ENCODE assay signal across 23 cellular contexts in genomic region chr7:120442838-120443237, GRCh38.
A peak's percentile ranks its signal among the peaks of the same experiment; 100 is the strongest.
DNase-seq lines count a peak whose midpoint lies in the region; ATAC-seq, FAIRE-seq and TF ChIP-seq lines count a peak whose summit lies in the region.
"Had no signal": no experiment of that assay in that cellular context is flagged by ENCODE, and none has a peak within 500 bp of the region (broad histone marks: within the 10 kb centered on the region; RNA-seq: fewer than 3 reads in every experiment).

No MANE protein-coding gene starts in this region.

- ATAC-seq in GM18870 (IDR thresholded peaks at IDR 0.05; ENCODE audit: unreplicated experiment) (peak; percentile 52), GM21723 (IDR thresholded peaks at IDR 0.05; ENCODE audit: unreplicated experiment) (peak; percentile 38), HG03025 (IDR thresholded peaks at IDR 0.05; ENCODE audit: low FRiP score, unreplicated experiment) (peak; percentile 43)

- intact Hi-C loops in activated T-helper 2 cell treated with anti-CD3 and anti-CD28 coated beads, Interferon-gamma antibody, Interleukin-2, Interleukin-4, amounts not matched to agents 10 μg/mL and 5 μg/mL and 100 μg/mL, durations not matched to agents 14 hours and 24 hours and 36 hours (cut with micrococcal nuclease) = no loop called here

- H3K27ac Mint-ChIP-seq in activated T-helper 2 cell treated with anti-CD3 and anti-CD28 coated beads, Interferon-gamma antibody, Interleukin-2, Interleukin-4, amounts not matched to agents 10 μg/mL and 5 μg/mL and 100 μg/mL, durations not matched to agents 14 hours and 24 hours and 36 hours = no peak overlapping the region
- H3K27ac Mint-ChIP-seq in activated T-cell treated with anti-CD3 and anti-CD28 coated beads, Interleukin-2, amount 50 U/mL, for 24 hours = no peak overlapping the region
- H3K27ac Mint-ChIP-seq in activated CD4-positive, alpha-beta T cell treated with anti-CD3 and anti-CD28 coated beads, Interleukin-2, amount 10 ng/mL, durations not matched to agents 7 days and 5 days = no peak overlapping the region
- H3K27ac Mint-ChIP-seq: B cell, memory B cell had no signal

- CTCF ChIA-PET in activated CD4-positive, alpha-beta T cell treated with anti-CD3 and anti-CD28 coated beads, Interleukin-2, amount 10 ng/mL, durations not matched to agents 7 days and 5 days (lab: Charles Lee) = no interaction called here

- FAIRE-seq in bronchial epithelial cell (lab: Jason Lieb, UNC) = no peak
- FAIRE-seq: endometrium, keratinocyte had no signal

- H3K27me3 ChIP-seq in bronchial epithelial cell (ENCODE audit: control insufficient read depth, insufficient read depth, low read length) = no peaks in the 10 kb centered on the region
- H3K27me3 ChIP-seq: hepatocyte had no signal

- no peaks in the 10 kb centered on the region for H3K9me3 Mint-ChIP-seq in activated T-helper 2 cell treated with anti-CD3 and anti-CD28 coated beads, Interferon-gamma antibody, Interleukin-2, Interleukin-4, amounts not matched to agents 10 μg/mL and 5 μg/mL and 100 μg/mL, durations not matched to agents 14 hours and 24 hours and 36 hours
- H3K9me3 Mint-ChIP-seq in activated T-cell treated with anti-CD3 and anti-CD28 coated beads, Interleukin-2, amount 50 U/mL, for 24 hours = peaks cover 4% of the 10 kb centered on the region
- no peaks in the 10 kb centered on the region for H3K9me3 Mint-ChIP-seq in activated CD4-positive, alpha-beta T cell treated with anti-CD3 and anti-CD28 coated beads, Interleukin-2, amount 10 ng/mL, durations not matched to agents 7 days and 5 days
- H3K9me3 Mint-ChIP-seq: neural crest cell had no signal

- no peaks in the 10 kb centered on the region for H3K27me3 Mint-ChIP-seq in activated T-helper 2 cell treated with anti-CD3 and anti-CD28 coated beads, Interferon-gamma antibody, Interleukin-2, Interleukin-4, amounts not matched to agents 10 μg/mL and 5 μg/mL and 100 μg/mL, durations not matched to agents 14 hours and 24 hours and 36 hours (ENCODE audit: low read depth)
- H3K27me3 Mint-ChIP-seq in activated T-cell treated with anti-CD3 and anti-CD28 coated beads, Interleukin-2, amount 50 U/mL, for 24 hours = no peaks in the 10 kb centered on the region
- H3K27me3 Mint-ChIP-seq in activated CD4-positive, alpha-beta T cell treated with anti-CD3 and anti-CD28 coated beads, Interleukin-2, amount 10 ng/mL, durations not matched to agents 7 days and 5 days = no peaks in the 10 kb centered on the region
- H3K27me3 Mint-ChIP-seq: B cell, memory B cell had no signal

- no peak for TF ChIP-seq CTCF in bronchial epithelial cell (IDR thresholded peaks at IDR 0.05; ENCODE audit: insufficient read depth, low read length, severe bottlenecking)

- no peaks in the 10 kb centered on the region for H3K36me3 Mint-ChIP-seq in activated T-helper 2 cell treated with anti-CD3 and anti-CD28 coated beads, Interferon-gamma antibody, Interleukin-2, Interleukin-4, amounts not matched to agents 10 μg/mL and 5 μg/mL and 100 μg/mL, durations not matched to agents 14 hours and 24 hours and 36 hours (ENCODE audit: low read depth)
- H3K36me3 Mint-ChIP-seq in activated T-cell treated with anti-CD3 and anti-CD28 coated beads, Interleukin-2, amount 50 U/mL, for 24 hours (ENCODE audit: low read depth) = no peaks in the 10 kb centered on the region
- H3K36me3 Mint-ChIP-seq in activated CD4-positive, alpha-beta T cell treated with anti-CD3 and anti-CD28 coated beads, Interleukin-2, amount 10 ng/mL, durations not matched to agents 7 days and 5 days (ENCODE audit: low read depth) = no peaks in the 10 kb centered on the region
- H3K36me3 Mint-ChIP-seq: memory B cell had no signal

- peak; percentile 12 for DNase-seq in bronchial epithelial cell (ENCODE audit: low read depth)
- no peak for DNase-seq in activated T-helper 2 cell treated with anti-CD3 and anti-CD28 coated beads, Interferon-gamma antibody, Interleukin-2, Interleukin-4, amounts not matched to agents 10 μg/mL and 5 μg/mL and 100 μg/mL, durations not matched to agents 14 hours and 24 hours and 36 hours (ENCODE audit: low spot score)
- DNase-seq in activated T-cell treated with anti-CD3 and anti-CD28 coated beads, Interleukin-2, amount 50 U/mL, for 24 hours = no peak
- no peak for DNase-seq in retina
- no peak for DNase-seq in activated CD4-positive, alpha-beta T cell treated with anti-CD3 and anti-CD28 coated beads, Interleukin-2, amount 10 ng/mL, durations not matched to agents 7 days and 5 days
- DNase-seq: activated effector memory CD4-positive, alpha-beta T cell treated with anti-CD3 and anti-CD28 coated beads, Interleukin-2, amount 50 U/mL, for 16 hours; aorta; GM23248; NCI-H1436 treated with DMSO at 0.1 percent for 48 hours; NCI-H510A; SIG-M5; stimulated activated naive CD4-positive, alpha-beta T cell treated with Interleukin-2 at 50 U/mL for 16 hours; T-helper 2 cell; trophoblast cell had no signal

- H3K4me3 Mint-ChIP-seq in activated T-helper 2 cell treated with anti-CD3 and anti-CD28 coated beads, Interferon-gamma antibody, Interleukin-2, Interleukin-4, amounts not matched to agents 10 μg/mL and 5 μg/mL and 100 μg/mL, durations not matched to agents 14 hours and 24 hours and 36 hours (ENCODE audit: low read depth) = no peak overlapping the region
- no peak overlapping the region for H3K4me3 Mint-ChIP-seq in activated T-cell treated with anti-CD3 and anti-CD28 coated beads, Interleukin-2, amount 50 U/mL, for 24 hours
- H3K4me3 Mint-ChIP-seq in activated CD4-positive, alpha-beta T cell treated with anti-CD3 and anti-CD28 coated beads, Interleukin-2, amount 10 ng/mL, durations not matched to agents 7 days and 5 days = no peak overlapping the region
- H3K4me3 Mint-ChIP-seq: B cell, memory B cell, neural crest cell had no signal

- no peaks in the 10 kb centered on the region for H3K36me3 ChIP-seq in bronchial epithelial cell (ENCODE audit: control insufficient read depth, insufficient read depth, low read length)

- H3K4me3 ChIP-seq in bronchial epithelial cell (ENCODE audit: low read depth, low read length) = no peak overlapping the region
- H3K4me3 ChIP-seq: GM23248, hepatocyte had no signal

- H3K4me1 Mint-ChIP-seq in activated T-helper 2 cell treated with anti-CD3 and anti-CD28 coated beads, Interferon-gamma antibody, Interleukin-2, Interleukin-4, amounts not matched to agents 10 μg/mL and 5 μg/mL and 100 μg/mL, durations not matched to agents 14 hours and 24 hours and 36 hours (ENCODE audit: low read depth) = no peaks in the 10 kb centered on the region
- no peaks in the 10 kb centered on the region for H3K4me1 Mint-ChIP-seq in activated T-cell treated with anti-CD3 and anti-CD28 coated beads, Interleukin-2, amount 50 U/mL, for 24 hours (ENCODE audit: low read depth)
- no peaks in the 10 kb centered on the region for H3K4me1 Mint-ChIP-seq in activated CD4-positive, alpha-beta T cell treated with anti-CD3 and anti-CD28 coated beads, Interleukin-2, amount 10 ng/mL, durations not matched to agents 7 days and 5 days
- H3K4me1 Mint-ChIP-seq: B cell, memory B cell, neural crest cell had no signal

- POLR2A ChIA-PET in activated CD4-positive, alpha-beta T cell treated with anti-CD3 and anti-CD28 coated beads, Interleukin-2, amount 10 ng/mL, durations not matched to agents 7 days and 5 days (lab: Charles Lee) = no interaction called here
